ENCODE assay signal across 7 cellular contexts in the genomic region with DNA sequence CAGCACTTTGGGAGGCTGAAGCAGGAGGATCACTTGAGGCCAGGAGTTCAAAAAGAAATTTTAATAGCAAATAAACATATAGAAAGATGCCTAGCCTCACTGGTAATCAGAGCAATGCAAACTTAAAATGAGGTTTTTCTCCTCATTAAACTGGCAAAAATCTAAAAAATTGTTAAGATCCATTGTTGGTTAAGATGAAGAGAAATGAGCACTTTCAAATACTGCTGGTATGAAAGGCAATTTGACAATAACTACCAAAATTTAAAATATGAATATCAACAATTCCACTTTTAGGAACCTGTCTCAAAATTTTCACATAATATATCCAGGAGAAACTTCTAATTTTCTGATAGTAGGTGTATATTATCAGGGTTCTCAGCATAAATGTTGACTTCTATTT.
"Had no signal": no experiment of that assay in that cellular context is flagged by ENCODE, and none has a peak within 500 bp of the region (broad histone marks: within the 10 kb centered on the region; RNA-seq: fewer than 3 reads in every experiment).

No MANE protein-coding gene starts in this region.

- H3K9ac ChIP-seq: KMS-11 had no signal

- FAIRE-seq: HepG2, HTR-8/SVneo had no signal

- DNase-seq: IMR-90, KBM-7, KG1 had no signal

- H3K27ac ChIP-seq: HL-60, KMS-11 had no signal

- ATAC-seq: HepG2 had no signal

- H3K4me2 ChIP-seq: KMS-11 had no signal
